In genomic region chr19:35755160-35755549, GRCh38 we compare ENCODE assay signal across 10 cellular contexts. TPM values are rescaled to one million over a fixed set of nuclear protein-coding genes. Genes with fewer than 3 reads are reported as not detected.
DNase-seq lines count a peak whose midpoint lies in the region; TF ChIP-seq lines count a peak whose summit lies in the region.
"Had no signal": no experiment of that assay in that cellular context is flagged by ENCODE, and none has a peak within 500 bp of the region (broad histone marks: within the 10 kb centered on the region; RNA-seq: fewer than 3 reads in every experiment).

No MANE protein-coding gene starts in this region.

- CTCF ChIA-PET in activated naive CD4-positive, alpha-beta T cell treated with anti-CD3 and anti-CD28 coated beads, Interleukin-2, amount 10 ng/mL, durations not matched to agents 7 days and 5 days (lab: Charles Lee) = no interaction called here

- H3K27ac ChIP-seq in colonic mucosa = no peak overlapping the region
- H3K27ac ChIP-seq in tibial artery = peak overlapping the region; percentile 93 to 100

- no peak for TF ChIP-seq CTCF in colonic mucosa (IDR thresholded peaks at IDR 0.05)
- no peak for TF ChIP-seq CTCF in mesothelial cell of epicardium (IDR thresholded peaks at IDR 0.05; ENCODE audit: unreplicated experiment)
- no peak for TF ChIP-seq CTCF in tibial artery (IDR thresholded peaks at IDR 0.05)

- no peak overlapping the region for H3K27ac Mint-ChIP-seq in activated naive CD4-positive, alpha-beta T cell treated with anti-CD3 and anti-CD28 coated beads, Interleukin-2, amount 10 ng/mL, durations not matched to agents 7 days and 5 days
- H3K27ac Mint-ChIP-seq in mesothelial cell of epicardium = peak overlapping the region; percentile 37
- H3K27ac Mint-ChIP-seq: CD4-positive, CD25-positive, alpha-beta regulatory T cell had no signal

- peaks cover 23% of the 10 kb centered on the region for H3K36me3 Mint-ChIP-seq in activated naive CD4-positive, alpha-beta T cell treated with anti-CD3 and anti-CD28 coated beads, Interleukin-2, amount 10 ng/mL, durations not matched to agents 7 days and 5 days
- peaks cover 4% of the 10 kb centered on the region for H3K36me3 Mint-ChIP-seq in mesothelial cell of epicardium
- H3K36me3 Mint-ChIP-seq: CD4-positive, CD25-positive, alpha-beta regulatory T cell had no signal

- intact Hi-C loops in colonic mucosa (cut with DNase I) = no loop called here
- intact Hi-C loops in tibial artery (cut with DNase I; ENCODE audit: low total_unique reads) = loop anchor here (5.0 kb wide), 1 partner anchor 38 kb away; the partner anchor contains the start of gene KMT2B

- H3K4me1 Mint-ChIP-seq in activated naive CD4-positive, alpha-beta T cell treated with anti-CD3 and anti-CD28 coated beads, Interleukin-2, amount 10 ng/mL, durations not matched to agents 7 days and 5 days = peaks cover 42% of the 10 kb centered on the region
- peaks cover 24% of the 10 kb centered on the region for H3K4me1 Mint-ChIP-seq in mesothelial cell of epicardium

- DNase-seq in activated naive CD4-positive, alpha-beta T cell treated with anti-CD3 and anti-CD28 coated beads, Interleukin-2, amount 10 ng/mL, durations not matched to agents 7 days and 5 days = no peak
- DNase-seq in activated naive CD4-positive, alpha-beta T cell treated with Interleukin-2 at 50 U/mL for 16 hours = no peak
- DNase-seq in colonic mucosa (no peak), mesothelial cell of epicardium (ENCODE audit: low spot score in 2 of 2, unreplicated experiment in 2 of 2) (no peak), tibial artery (no peak), amniotic stem cell (lab: John Stamatoyannopoulos, UW) (no peak), NCI-H226 (no peak), KBM-7 (no peak)
- DNase-seq: Karpas-422 had no signal

- no peaks in the 10 kb centered on the region for H3K27me3 ChIP-seq in colonic mucosa
- H3K27me3 ChIP-seq in tibial artery = no peaks in the 10 kb centered on the region

- H3K4me3 Mint-ChIP-seq in activated naive CD4-positive, alpha-beta T cell treated with anti-CD3 and anti-CD28 coated beads, Interleukin-2, amount 10 ng/mL, durations not matched to agents 7 days and 5 days = peak overlapping the region; percentile 32
- peak overlapping the region; percentile 53 for H3K4me3 Mint-ChIP-seq in mesothelial cell of epicardium

- peaks cover 13% of the 10 kb centered on the region for H3K27me3 Mint-ChIP-seq in activated naive CD4-positive, alpha-beta T cell treated with anti-CD3 and anti-CD28 coated beads, Interleukin-2, amount 10 ng/mL, durations not matched to agents 7 days and 5 days
- peaks cover 9% of the 10 kb centered on the region for H3K27me3 Mint-ChIP-seq in mesothelial cell of epicardium (ENCODE audit: low read depth)

- in situ Hi-C loops in KBM-7 (cut with MboI; ENCODE audit: low pct_unique_long_range_greater_than_20kb, low sequenced_read_pairs) = no loop called here

- H3K9ac ChIP-seq in colonic mucosa (ENCODE audit: low read depth in 2 of 2, low read length in 2 of 2) = peak overlapping the region; percentile 30 to 55

- H3K4me1 ChIP-seq in colonic mucosa (no peaks in the 10 kb centered on the region), tibial artery (peaks cover 5 to 54% (median 39%) of the 10 kb centered on the region in 4 donors)

- H3K9me3 ChIP-seq in colonic mucosa = no peaks in the 10 kb centered on the region
- H3K9me3 ChIP-seq in tibial artery = no peaks in the 10 kb centered on the region

- H3K9me3 Mint-ChIP-seq in activated naive CD4-positive, alpha-beta T cell treated with anti-CD3 and anti-CD28 coated beads, Interleukin-2, amount 10 ng/mL, durations not matched to agents 7 days and 5 days = no peaks in the 10 kb centered on the region
- no peaks in the 10 kb centered on the region for H3K9me3 Mint-ChIP-seq in mesothelial cell of epicardium
- H3K9me3 Mint-ChIP-seq: CD4-positive, CD25-positive, alpha-beta regulatory T cell had no signal

- H3K36me3 ChIP-seq in colonic mucosa (peaks cover 5% of the 10 kb centered on the region), tibial artery (peaks cover 11 to 31% (median 29%) of the 10 kb centered on the region in 3 donors)

- peak overlapping the region; percentile 26 for H3K4me3 ChIP-seq in colonic mucosa
- peak overlapping the region; percentile 72 to 75 for H3K4me3 ChIP-seq in tibial artery

RNA-seq across cellular contexts. Expression of gene HSPB6, which starts 1.7 kb away (rescaled TPM):
- total RNA-seq in colonic mucosa = 10 to 100 TPM in 1 of 2 donors, 1 to 10 TPM in 1; 6.3 to 23.6 TPM
- 18.8 to 21.7 TPM (median 20.3 TPM) in 3 replicates for total RNA-seq in mesothelial cell of epicardium
- total RNA-seq: CD4-positive, CD25-positive, alpha-beta regulatory T cell had no signal

RNA-seq across cellular contexts. Expression of gene PROSER3, which starts 2.8 kb away (rescaled TPM):
- total RNA-seq in colonic mucosa (10 to 100 TPM; 17.1 to 26.9 TPM), mesothelial cell of epicardium (45.1 to 50.5 TPM (median 46.6 TPM) in 3 replicates)

RNA-seq across cellular contexts. Expression of gene LIN37, which starts 6.8 kb away (rescaled TPM):
- total RNA-seq in colonic mucosa (1 to 10 TPM; 5.1 to 7.5 TPM), mesothelial cell of epicardium (11.8 to 12.9 TPM (median 12.0 TPM) in 3 replicates)

RNA-seq across cellular contexts. Expression of gene PSENEN, which starts 9.7 kb away (rescaled TPM):
- total RNA-seq in colonic mucosa (10 to 100 TPM; 73.8 to 87.4 TPM), mesothelial cell of epicardium (45.2 to 54.9 TPM (median 45.7 TPM) in 3 replicates)

RNA-seq across cellular contexts. Expression of gene U2AF1L4, which starts 9.9 kb away (rescaled TPM):
- total RNA-seq in colonic mucosa (10 to 100 TPM; 14.9 to 18.7 TPM), mesothelial cell of epicardium (39.4 to 42.5 TPM (median 42.4 TPM) in 3 replicates)
